14 cellular contexts compared by ENCODE assay signal in genomic region chr2:101124061-101124460, GRCh38. TPM values are rescaled to one million over a fixed set of nuclear protein-coding genes. Genes with fewer than 3 reads are reported as not detected.
DNase-seq lines count a peak whose midpoint lies in the region; ATAC-seq, FAIRE-seq and TF ChIP-seq lines count a peak whose summit lies in the region.
"Had no signal": no experiment of that assay in that cellular context is flagged by ENCODE, and none has a peak within 500 bp of the region (broad histone marks: within the 10 kb centered on the region; RNA-seq: fewer than 3 reads in every experiment).

No MANE protein-coding gene starts in this region.

- peak overlapping the region; percentile 66 to 86 (median 82) for H3K27ac ChIP-seq in esophagus squamous epithelium
- H3K27ac ChIP-seq in pancreas: peak overlapping the region in 3 of 4 donors; percentile 43 to 74 (median 60)
- H3K27ac ChIP-seq in small intestine (ENCODE audit: low read depth in 1 of 2, low read length in 1 of 2): peak overlapping the region in 1 of 2 donors; percentile 63

- DNase-seq in AG10803 (ENCODE audit: low read depth) (peak; percentile 12), RCC 7860 (ENCODE audit: low spot score) (peak; percentile 24), esophagus squamous epithelium (lab: John Stamatoyannopoulos, UW) (no peak), pancreas (no peak), small intestine (no peak), amniotic stem cell (lab: John Stamatoyannopoulos, UW) (no peak), NCI-H2171 treated with DMSO at 0.1 percent for 48 hours (lab: John Stamatoyannopoulos, UW) (no peak)
- DNase-seq: activated CD4-positive, alpha-beta T cell treated with anti-CD3 and anti-CD28 coated beads, Interleukin-2, amount 50 U/mL, for 48 hours; activated naive CD4-positive, alpha-beta T cell treated with anti-CD3 and anti-CD28 coated beads, Interleukin-2, amount 10 ng/mL, durations not matched to agents 7 days and 5 days; AML-193; effector memory CD8-positive, alpha-beta T cell; Karpas-422; NCI-H226 had no signal

- no peaks in the 10 kb centered on the region for H3K36me3 ChIP-seq in esophagus squamous epithelium
- no peaks in the 10 kb centered on the region for H3K36me3 ChIP-seq in pancreas
- no peaks in the 10 kb centered on the region for H3K36me3 ChIP-seq in small intestine (ENCODE audit: control insufficient read depth in 2 of 2, insufficient read depth in 2 of 2, low read length in 2 of 2)

- TF ChIP-seq CTCF in AG10803 (conservative IDR thresholded peaks at IDR 0.05; ENCODE audit: low read length): no peak
- TF ChIP-seq CTCF in esophagus squamous epithelium (IDR thresholded peaks at IDR 0.05): no peak
- TF ChIP-seq CTCF in pancreas (IDR thresholded peaks at IDR 0.05): no peak

- peaks cover 36 to 88% (median 58%) of the 10 kb centered on the region in 3 donors for H3K4me1 ChIP-seq in esophagus squamous epithelium
- H3K4me1 ChIP-seq in pancreas: peaks cover 68 to 82% (median 80%) of the 10 kb centered on the region in 3 donors
- peaks cover 16 to 23% of the 10 kb centered on the region in 2 donors for H3K4me1 ChIP-seq in small intestine (ENCODE audit: control insufficient read depth in 2 of 2, insufficient read depth in 1 of 2, low read depth in 1 of 2, low read length in 1 of 2)

- H3K9me3 ChIP-seq in esophagus squamous epithelium: no peaks in the 10 kb centered on the region
- H3K9me3 ChIP-seq in pancreas: no peaks in the 10 kb centered on the region
- no peaks in the 10 kb centered on the region for H3K9me3 ChIP-seq in small intestine (ENCODE audit: control insufficient read depth, low read depth)

- 74 to 97% methylated on average over 2 of the region's 2 CpGs for WGBS in esophagus squamous epithelium, 2 donors
- WGBS in pancreas, 2 donors: 77 to 87% methylated on average over 2 of the region's 2 CpGs
- 80 to 93% (median 86%) methylated on average over 2 of the region's 2 CpGs for WGBS in small intestine, 3 donors

- intact Hi-C loops in esophagus squamous epithelium (cut with DNase I): no loop called here
- intact Hi-C loops in pancreas (cut with DNase I): no loop called here

- no peak for TF ChIP-seq POLR2A in esophagus squamous epithelium (IDR thresholded peaks at IDR 0.05)

- H3K4me3 ChIP-seq in AG10803 (ENCODE audit: low read length): no peak overlapping the region
- H3K4me3 ChIP-seq in esophagus squamous epithelium: peak overlapping the region in 1 of 4 donors; percentile 25
- no peak overlapping the region for H3K4me3 ChIP-seq in pancreas
- no peak overlapping the region for H3K4me3 ChIP-seq in small intestine (ENCODE audit: low read depth in 1 of 2, low read length in 2 of 2)

- ATAC-seq in pancreas (no peak), GM19035 (IDR thresholded peaks at IDR 0.05; ENCODE audit: unreplicated experiment) (no peak)
- ATAC-seq: effector memory CD8-positive, alpha-beta T cell had no signal

- FAIRE-seq in RCC 7860 (lab: Jason Lieb, UNC) (no peak), pancreas (lab: Jason Lieb, UNC) (no peak), small intestine (lab: Jason Lieb, UNC) (no peak)

- no peaks in the 10 kb centered on the region for H3K27me3 ChIP-seq in esophagus squamous epithelium
- no peaks in the 10 kb centered on the region for H3K27me3 ChIP-seq in pancreas
- H3K27me3 ChIP-seq in small intestine (ENCODE audit: control insufficient read depth in 2 of 2, insufficient read depth in 2 of 2, low read length in 2 of 2): no peaks in the 10 kb centered on the region

RNA-seq across cellular contexts. Expression of gene TBC1D8, which starts 27.1 kb away (rescaled TPM):
- total RNA-seq in esophagus squamous epithelium: 10 to 100 TPM; 19.5 to 46.9 (median 24.8) TPM
- total RNA-seq in pancreas: 10 to 100 TPM; 21.3 to 43.2 (median 31.1) TPM
- 10 to 100 TPM; 37.1 to 46.2 TPM for polyA plus RNA-seq in pancreas
- polyA plus RNA-seq in small intestine: 100 to 1,000 TPM in 1 of 3 donors, 10 to 100 TPM in 2; 12.6 to 113 (median 43.0) TPM

Comparison
In these comparisons a context has a peak if more than half of its experiments do, and no peak if none do; other contexts are left out.
1. DNase-seq: peak in AG10803 (single experiment) and RCC 7860 (single experiment); none in esophagus squamous epithelium (single experiment), pancreas (0 of 6), small intestine (single experiment), amniotic stem cell (single experiment) and NCI-H2171 treated with DMSO at 0.1 percent for 48 hours (single experiment).